Comparison of ENCODE assay signal across 8 cellular contexts in the genomic region with DNA sequence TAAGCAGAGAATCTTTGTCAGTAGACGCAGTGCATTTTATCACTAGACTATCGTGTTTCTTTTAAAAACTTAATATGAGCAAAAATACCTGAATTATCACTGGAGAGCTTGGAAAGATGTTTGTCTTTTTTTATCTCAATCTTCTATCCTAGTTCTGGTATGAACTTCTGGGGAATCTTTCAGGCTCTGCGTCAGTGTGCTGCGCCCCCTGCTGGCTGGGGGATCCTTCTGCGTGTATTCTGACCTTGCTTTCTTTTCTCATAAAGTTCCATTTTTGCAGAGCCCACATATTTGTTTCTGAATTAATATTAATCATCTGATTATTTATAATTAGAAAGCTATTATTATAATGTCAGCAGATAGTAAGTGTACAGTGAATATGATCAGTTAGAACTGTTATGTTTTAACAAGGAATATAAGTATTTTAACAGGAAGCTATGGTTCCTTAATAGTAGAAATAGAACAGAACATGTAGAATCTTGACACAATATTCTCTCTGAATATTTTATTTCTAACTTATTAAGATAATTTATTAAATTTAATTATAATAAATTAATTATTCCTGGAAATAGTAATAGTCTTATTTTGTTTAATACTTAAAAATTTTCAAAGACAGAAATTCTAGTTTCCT.
DNase-seq lines count a peak whose midpoint lies in the region; ATAC-seq, FAIRE-seq and TF ChIP-seq lines count a peak whose summit lies in the region.

No MANE protein-coding gene starts in this region.

- no peak overlapping the region for H3K4me3 ChIP-seq in KMS-11 (IDR thresholded peaks at IDR 0.05; ENCODE audit: insufficient read depth, low read depth, low read length)
- H3K4me3 ChIP-seq in H1 (ENCODE audit: extremely low read depth in 1 of 4, insufficient read depth in 2 of 4, low read depth in 3 of 4, low read length in 4 of 4), result no peak overlapping the region
- no peak overlapping the region for H3K4me3 ChIP-seq in upper lobe of right lung

- H2AK5ac ChIP-seq in H1 (ENCODE audit: low read depth, low read length), result no peak overlapping the region

- no peaks in the 10 kb centered on the region for H3K23me2 ChIP-seq in H1 (ENCODE audit: low read depth, low read length)

- no peak overlapping the region for H3K23ac ChIP-seq in H1 (ENCODE audit: insufficient read length)

- H3K4me1 ChIP-seq in KMS-11 (ENCODE audit: low read depth, poor library complexity, severe bottlenecking) (no peaks in the 10 kb centered on the region), H1 (replicated peaks in 1 of 4; ENCODE audit: control insufficient read depth in 3 of 4, insufficient read depth in 4 of 4, low read length in 3 of 4) (no peaks in the 10 kb centered on the region), upper lobe of right lung (no peaks in the 10 kb centered on the region)

- H4K5ac ChIP-seq in H1 (ENCODE audit: insufficient read length, low read depth, low read length), result no peak overlapping the region

- H2BK20ac ChIP-seq in H1 (ENCODE audit: low read length), result no peak overlapping the region

- H3K18ac ChIP-seq in H1 (ENCODE audit: extremely low read depth, low read length), result no peak overlapping the region

- no peak overlapping the region for H2AFZ ChIP-seq in KMS-11 (ENCODE audit: low read depth)
- H2AFZ ChIP-seq in H1 (ENCODE audit: low read length), result 0 out of 2 replicates have a peak overlapping the region, but pooled peaks have one; percentile 43

- no peak overlapping the region for H3K56ac ChIP-seq in H1 (replicated peaks; ENCODE audit: insufficient read length, low read depth, low read length)

- CTCF ChIA-PET in H1 (lab: Charles Lee; ENCODE audit: partially characterized antibody), result interaction anchor here (0.5 to 2.5 kb wide), 31 partner anchors 8 to 1606 kb away, joined by 3 to 14 read pairs (median 3); no protein-coding TSS in a partner anchor

- POLR2A ChIA-PET in H1 (lab: Charles Lee; ENCODE audit: partially characterized antibody), result interaction anchor here (0.6 kb wide), 1 partner anchor 64 kb away, joined by 3 read pairs; no protein-coding TSS in a partner anchor

- no peak overlapping the region for H2BK5ac ChIP-seq in H1 (ENCODE audit: low read depth, low read length)

- ATAC-seq in GM21576 (IDR thresholded peaks at IDR 0.05; ENCODE audit: unreplicated experiment) (peak; percentile 81), upper lobe of right lung (peak; percentile 67)

- H2BK15ac ChIP-seq in H1 (ENCODE audit: low read length), result no peak overlapping the region

- H4K20me1 ChIP-seq in KMS-11 (ENCODE audit: insufficient read depth) (no peaks in the 10 kb centered on the region), H1 (replicated peaks in 1 of 2; ENCODE audit: control insufficient read depth in 1 of 2, insufficient read depth in 2 of 2, low read length in 2 of 2) (no peaks in the 10 kb centered on the region)

- TF ChIP-seq CTCF in KMS-11 (conservative IDR thresholded peaks at IDR 0.05; ENCODE audit: low read depth, low read length) (peak; percentile 98), H1 (IDR thresholded peaks at IDR 0.05; ENCODE audit: control extremely low read depth in 1 of 3, insufficient read depth in 1 of 3, low read depth in 1 of 3, low read length in 3 of 3) (peak; percentile 74 to 83 (median 76)), upper lobe of right lung (IDR thresholded peaks at IDR 0.05) (peak; percentile 96)

- H4K8ac ChIP-seq in H1 (ENCODE audit: extremely low read depth, insufficient read depth, low read length), result no peak overlapping the region

- DNase-seq in NCI-H510A treated with DMSO at 0.1 percent for 48 hours (lab: John Stamatoyannopoulos, UW) (peak; percentile 5), NCI-H510A (lab: John Stamatoyannopoulos, UW) (no peak), H1 (ENCODE audit: low read depth in 1 of 2, low spot score in 2 of 2) (peak; percentile 7 to 73), myocyte (ENCODE audit: low read depth) (peak; percentile 42), upper lobe of right lung (peak; percentile 78)

- peak; percentile 79 to 82 for TF ChIP-seq RAD21 in H1 (IDR thresholded peaks at IDR 0.05 in 1 of 2, conservative IDR thresholded peaks at IDR 0.05 in 1 of 2; ENCODE audit: low read depth in 2 of 2, low read length in 2 of 2)

- no peak overlapping the region for H2BK120ac ChIP-seq in H1 (replicated peaks; ENCODE audit: low read depth, low read length)

- no peaks in the 10 kb centered on the region for H3K9me3 ChIP-seq in H1 (ENCODE audit: insufficient read depth in 2 of 2, low read depth in 1 of 2, low read length in 1 of 2)
- no peaks in the 10 kb centered on the region for H3K9me3 ChIP-seq in upper lobe of right lung

- H3K4ac ChIP-seq in H1 (replicated peaks; ENCODE audit: insufficient read length, low read depth, low read length), result no peak overlapping the region

- WGBS in H1 (ENCODE audit: extremely low coverage in 1 of 2, insufficient coverage in 1 of 2, insufficient read length in 1 of 2, insufficient replicate concordance in 2 of 2, low coverage in 1 of 2, low lambda C conversion rate in 2 of 2, missing lambda C conversion rate in 1 of 2), 2 experiments, result 29% methylated on average over 5 of the region's 5 CpGs; no CpG with 5 or more reads in 1 of the 2 experiments

- intact Hi-C loops in upper lobe of right lung (cut with DNase I), result no loop called here

- H3K4me2 ChIP-seq in KMS-11 (no peak overlapping the region), H1 (ENCODE audit: insufficient read depth in 1 of 2, low read depth in 2 of 2, low read length in 2 of 2) (no peak overlapping the region)

- TF ChIP-seq POLR2A in H1 (IDR thresholded peaks at IDR 0.05; ENCODE audit: control extremely low read depth in 1 of 2, low read depth in 2 of 2, low read length in 2 of 2), result no peak

- no peak for TF ChIP-seq EP300 in H1 (IDR thresholded peaks at IDR 0.05; ENCODE audit: borderline replicate concordance in 1 of 2, low read depth in 2 of 2, low read length in 2 of 2)

- peak; percentile 70 for FAIRE-seq in TTC549 (lab: Jason Lieb, UNC)
- FAIRE-seq in H1 (lab: Jason Lieb, UNC), result no peak

- no peaks in the 10 kb centered on the region for H3K36me3 ChIP-seq in KMS-11 (ENCODE audit: insufficient read depth)
- H3K36me3 ChIP-seq in H1 (ENCODE audit: control insufficient read depth in 2 of 4, insufficient read depth in 4 of 4, low read length in 3 of 4), result no peaks in the 10 kb centered on the region
- H3K36me3 ChIP-seq in upper lobe of right lung, result no peaks in the 10 kb centered on the region

- H3K14ac ChIP-seq in H1 (ENCODE audit: insufficient read length), result no peak overlapping the region

- no peak overlapping the region for H4K91ac ChIP-seq in H1 (replicated peaks; ENCODE audit: insufficient read length, low read length)

- no peak overlapping the region for H3K27ac ChIP-seq in KMS-11
- H3K27ac ChIP-seq in H1 (ENCODE audit: low read depth, low read length), result no peak overlapping the region
- no peak overlapping the region for H3K27ac ChIP-seq in upper lobe of right lung

- H3K9ac ChIP-seq in KMS-11, result no peak overlapping the region
- no peak overlapping the region for H3K9ac ChIP-seq in H1 (replicated peaks in 1 of 4; ENCODE audit: extremely low read depth in 1 of 4, low read depth in 3 of 4, low read length in 3 of 4)

- H3K27me3 ChIP-seq in KMS-11 (ENCODE audit: insufficient read depth, low read depth) (no peaks in the 10 kb centered on the region), H1 (replicated peaks in 1 of 4; ENCODE audit: control insufficient read depth in 3 of 4, extremely low read depth in 1 of 4, insufficient read depth in 3 of 4, low read length in 3 of 4) (no peaks in the 10 kb centered on the region), upper lobe of right lung (no peaks in the 10 kb centered on the region)

- H3K79me1 ChIP-seq in H1 (ENCODE audit: low read depth, low read length), result no peaks in the 10 kb centered on the region

- no peak overlapping the region for H2BK12ac ChIP-seq in H1 (ENCODE audit: low read depth, low read length)

- H3K79me2 ChIP-seq in KMS-11 (ENCODE audit: insufficient read depth, low read depth) (no peaks in the 10 kb centered on the region), H1 (ENCODE audit: control insufficient read depth in 1 of 2, insufficient read depth in 2 of 2, low read length in 2 of 2) (no peaks in the 10 kb centered on the region)

TF ChIP-seq in H1, 55 proteins besides CTCF, POLR2A, EP300 and RAD21:
- TF ChIP-seq POU5F1 (IDR thresholded peaks at IDR 0.05; ENCODE audit: low read depth, low read length) (no peak), ASH2L (IDR thresholded peaks at IDR 0.05; ENCODE audit: low read length) (no peak), NANOG (IDR thresholded peaks at IDR 0.05; ENCODE audit: insufficient read depth, low read depth, low read length, poor library complexity, severe bottlenecking) (no peak), SIRT6 (IDR thresholded peaks at IDR 0.05; ENCODE audit: low read length) (no peak), TBP (IDR thresholded peaks at IDR 0.05; ENCODE audit: low read depth, low read length) (no peak), RFX5 (IDR thresholded peaks at IDR 0.05; ENCODE audit: borderline replicate concordance, low read depth, low read length) (no peak), EZH2 (IDR thresholded peaks at IDR 0.05; ENCODE audit: low read depth, low read length, severe bottlenecking) (no peak), SIX5 (IDR thresholded peaks at IDR 0.05; ENCODE audit: low read depth, low read length) (no peak), CBX5 (IDR thresholded peaks at IDR 0.05; ENCODE audit: low read depth, low read length) (no peak), PHF8 (conservative IDR thresholded peaks at IDR 0.05; ENCODE audit: low read depth, low read length) (no peak), BRCA1 (IDR thresholded peaks at IDR 0.05; ENCODE audit: low read depth, low read length) (no peak), HDAC2 (IDR thresholded peaks at IDR 0.05; ENCODE audit: borderline replicate concordance in 1 of 2, low read depth in 2 of 2, low read length in 2 of 2) (no peak), EGR1 (IDR thresholded peaks at IDR 0.05; ENCODE audit: borderline replicate concordance, low read depth, low read length) (no peak)
- TF ChIP-seq, protein P1, sequence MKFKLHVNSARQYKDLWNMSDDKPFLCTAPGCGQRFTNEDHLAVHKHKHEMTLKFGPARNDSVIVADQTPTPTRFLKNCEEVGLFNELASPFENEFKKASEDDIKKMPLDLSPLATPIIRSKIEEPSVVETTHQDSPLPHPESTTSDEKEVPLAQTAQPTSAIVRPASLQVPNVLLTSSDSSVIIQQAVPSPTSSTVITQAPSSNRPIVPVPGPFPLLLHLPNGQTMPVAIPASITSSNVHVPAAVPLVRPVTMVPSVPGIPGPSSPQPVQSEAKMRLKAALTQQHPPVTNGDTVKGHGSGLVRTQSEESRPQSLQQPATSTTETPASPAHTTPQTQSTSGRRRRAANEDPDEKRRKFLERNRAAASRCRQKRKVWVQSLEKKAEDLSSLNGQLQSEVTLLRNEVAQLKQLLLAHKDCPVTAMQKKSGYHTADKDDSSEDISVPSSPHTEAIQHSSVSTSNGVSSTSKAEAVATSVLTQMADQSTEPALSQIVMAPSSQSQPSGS (IDR thresholded peaks at IDR 0.05; ENCODE audit: low read length), result no peak
